Comparison of ENCODE assay signal across 16 cellular contexts in the genomic region with DNA sequence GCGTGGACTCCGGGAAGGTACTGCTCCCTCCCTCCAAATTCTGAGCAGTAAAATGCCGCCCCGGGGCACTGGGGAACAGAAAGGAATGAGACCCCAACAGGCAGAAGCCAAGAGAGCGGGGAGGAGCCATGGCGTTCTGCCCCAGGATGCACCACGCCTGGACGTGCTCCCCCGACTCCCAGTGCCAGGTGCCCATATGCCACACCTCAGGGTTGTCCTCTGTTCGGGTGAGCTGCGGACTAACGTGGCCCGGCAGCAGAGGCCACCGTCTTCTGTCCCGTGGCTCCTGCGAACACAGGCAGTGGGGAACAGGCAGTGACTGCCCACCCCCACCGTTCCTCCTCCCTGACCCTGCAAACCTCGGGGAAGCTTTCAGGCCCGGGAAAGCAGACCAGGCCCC. TPM values are rescaled to one million over a fixed set of nuclear protein-coding genes. Genes with fewer than 3 reads are reported as not detected.
A peak's percentile ranks its signal among the peaks of the same experiment; 100 is the strongest.
DNase-seq lines count a peak whose midpoint lies in the region; ATAC-seq lines count a peak whose summit lies in the region.
"Had no signal": no experiment of that assay in that cellular context is flagged by ENCODE, and none has a peak within 500 bp of the region (broad histone marks: within the 10 kb centered on the region; RNA-seq: fewer than 3 reads in every experiment).

No MANE protein-coding gene starts in this region.

- peak overlapping the region; percentile 44 for H3K9ac ChIP-seq in neuronal stem cell (ENCODE audit: low read depth, low read length, poor library complexity)

- peaks cover 34 to 55% of the 10 kb centered on the region in 2 donors for H3K36me3 ChIP-seq in neuronal stem cell (replicated peaks in 1 of 2; ENCODE audit: control insufficient read depth in 2 of 2, insufficient read depth in 2 of 2, low read length in 2 of 2)

- H2BK120ac ChIP-seq in neuronal stem cell (ENCODE audit: low read depth, low read length): no peak overlapping the region

- H3K4me3 ChIP-seq in neuronal stem cell (ENCODE audit: low read length in 2 of 2): no peak overlapping the region
- H3K4me3 ChIP-seq: A549, ascending aorta, esophagus squamous epithelium, vagina had no signal

- H3K14ac ChIP-seq in neuronal stem cell (ENCODE audit: low read length): no peak overlapping the region

- no peak overlapping the region for H2AFZ ChIP-seq in neuronal stem cell (ENCODE audit: low read length)

- H3K27me3 ChIP-seq in neuronal stem cell (ENCODE audit: control insufficient read depth in 3 of 3, insufficient read depth in 3 of 3, low read depth in 1 of 3, low read length in 3 of 3): no peaks in the 10 kb centered on the region
- H3K27me3 ChIP-seq: ascending aorta, esophagus squamous epithelium, vagina had no signal

- no peak overlapping the region for H2BK5ac ChIP-seq in neuronal stem cell (ENCODE audit: low read length)

- H4K91ac ChIP-seq in neuronal stem cell (ENCODE audit: low read depth, low read length, poor library complexity): no peak overlapping the region

- no peak overlapping the region for H2AK5ac ChIP-seq in neuronal stem cell (ENCODE audit: low read depth, low read length)

- H3K9me3 ChIP-seq in neuronal stem cell (replicated peaks in 1 of 2; ENCODE audit: control insufficient read depth in 2 of 2, insufficient read depth in 1 of 2, low read depth in 1 of 2, low read length in 2 of 2): peaks cover 0 to 1% of the 10 kb centered on the region in 2 donors
- H3K9me3 ChIP-seq: A549, ascending aorta, Caco-2, esophagus squamous epithelium, vagina had no signal

- no peak overlapping the region for H2BK15ac ChIP-seq in neuronal stem cell (ENCODE audit: low read length)

- H3K79me1 ChIP-seq in neuronal stem cell (ENCODE audit: low read depth, low read length): peaks cover 10% of the 10 kb centered on the region

- no peak for ATAC-seq in activated CD4-positive, CD25-positive, alpha-beta regulatory T cell treated with anti-CD3 and anti-CD28 coated beads, Interleukin-2, amount 50 U/mL, for 24 hours
- ATAC-seq: A549 had no signal

- H2BK12ac ChIP-seq in neuronal stem cell (ENCODE audit: low read length): no peak overlapping the region

- no peak overlapping the region for H3K18ac ChIP-seq in neuronal stem cell (ENCODE audit: low read length)

- H3K4me2 ChIP-seq in neuronal stem cell (ENCODE audit: insufficient read depth, low read length, poor library complexity, severe bottlenecking): no peak overlapping the region
- H3K4me2 ChIP-seq: A549 had no signal

- H3K4me1 ChIP-seq in neuronal stem cell (ENCODE audit: control insufficient read depth in 2 of 2, insufficient read depth in 1 of 2, low read depth in 1 of 2, low read length in 2 of 2): peaks cover 2% of the 10 kb centered on the region in 2 donors
- H3K4me1 ChIP-seq: Caco-2 had no signal

- no CpG with 5 or more reads among the region's 19 CpGs for WGBS in neuronal stem cell (ENCODE audit: extremely low coverage in 2 of 2, insufficient read length in 2 of 2, insufficient replicate concordance in 1 of 2), 2 donors

- no peak overlapping the region for H3K23ac ChIP-seq in neuronal stem cell (ENCODE audit: low read depth, low read length, poor library complexity)

- no peak overlapping the region for H4K8ac ChIP-seq in neuronal stem cell (ENCODE audit: low read depth, low read length)

- no peak overlapping the region for H3K4ac ChIP-seq in neuronal stem cell (ENCODE audit: low read length)

- peak; percentile 48 for DNase-seq in activated CD8-positive, alpha-beta memory T cell treated with anti-CD3 and anti-CD28 coated beads, Interleukin-2, amount 50 U/mL, for 48 hours
- DNase-seq in activated CD8-positive, alpha-beta memory T cell treated with anti-CD3 and anti-CD28 coated beads, Interleukin-2, amount 50 U/mL, for 4 hours: no peak
- no peak for DNase-seq in neuronal stem cell (ENCODE audit: low spot score)
- DNase-seq: activated naive CD4-positive, alpha-beta T cell treated with Interleukin-2 at 50 U/mL for 16 hours; Caco-2; effector memory CD4-positive, alpha-beta T cell; esophagus squamous epithelium; mesenchymal stem cell; naive B cell; NCI-H1436; NCI-H524 treated with DMSO at 0.1 percent for 48 hours; T1000 had no signal

- H3K27ac ChIP-seq in neuronal stem cell (replicated peaks; ENCODE audit: low read length): no peak overlapping the region
- H3K27ac ChIP-seq: A549, ascending aorta, esophagus squamous epithelium, vagina had no signal

RNA-seq across cellular contexts. Expression of a gene that starts 4.8 kb away (rescaled TPM):
- 11.6 TPM for polyA plus RNA-seq in neuronal stem cell (2013, experiment 1 of 2)
- 11.5 TPM for polyA plus RNA-seq in neuronal stem cell (2013, experiment 2 of 2)

RNA-seq across cellular contexts. Expression of a gene that starts 16.7 kb away (rescaled TPM):
- 34.2 TPM for polyA plus RNA-seq in neuronal stem cell (2013, experiment 1 of 2)
- polyA plus RNA-seq in neuronal stem cell (2013, experiment 2 of 2): 35.9 TPM

RNA-seq across cellular contexts. Expression of a gene that starts 16.8 kb away (rescaled TPM):
- polyA plus RNA-seq in neuronal stem cell (2013, experiment 1 of 2): 3,338 TPM
- polyA plus RNA-seq in neuronal stem cell (2013, experiment 2 of 2): 3,301 TPM

RNA-seq across cellular contexts. Expression of a gene that starts 25.1 kb away (rescaled TPM):
- 34.2 TPM for polyA plus RNA-seq in neuronal stem cell (2013, experiment 1 of 2)
- 33.7 TPM for polyA plus RNA-seq in neuronal stem cell (2013, experiment 2 of 2)

RNA-seq across cellular contexts. Expression of a gene that starts 25.1 kb away (rescaled TPM):
- 22.0 TPM for polyA plus RNA-seq in neuronal stem cell (2013, experiment 1 of 2)
- polyA plus RNA-seq in neuronal stem cell (2013, experiment 2 of 2): 22.0 TPM
